1 cellular context compared by ENCODE assay signal in the genomic region with DNA sequence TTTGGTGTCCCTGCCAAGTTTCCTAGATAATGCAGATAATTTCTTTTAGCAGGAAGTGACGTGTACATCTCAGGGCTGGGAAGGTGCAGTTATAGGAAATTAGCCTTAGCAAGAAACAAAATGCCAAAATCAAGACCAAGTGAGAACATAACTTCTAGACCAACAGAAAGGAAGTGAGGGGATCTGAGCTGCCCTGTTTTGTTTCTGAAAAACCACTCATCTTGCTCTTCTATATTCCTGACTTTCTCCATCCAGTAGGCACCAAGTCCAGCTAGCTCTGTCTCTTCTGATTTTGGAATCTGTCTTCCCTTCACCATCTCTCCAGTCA.
TF ChIP-seq lines count a peak whose summit lies in the region.

No MANE protein-coding gene starts in this region.

TF ChIP-seq in HepG2, 621 proteins besides CTCF, POLR2A, EP300 and RAD21 (continued from another document):
- no peak for TF ChIP-seq ZSCAN9 (CRISPR knock-in tag; IDR thresholded peaks at IDR 0.05; ENCODE audit: borderline replicate concordance)
- no peak for TF ChIP-seq HNRNPH1 (optimal IDR thresholded peaks at IDR 0.05; ENCODE audit: low read depth, low read length)
- 0 out of 2 replicates have a peak, but pooled peaks have one; percentile 3 for TF ChIP-seq CREB1 (IDR thresholded peaks at IDR 0.05)
- no peak for TF ChIP-seq CREB1 (CRISPR knock-in tag; IDR thresholded peaks at IDR 0.05)
